In the genomic region with DNA sequence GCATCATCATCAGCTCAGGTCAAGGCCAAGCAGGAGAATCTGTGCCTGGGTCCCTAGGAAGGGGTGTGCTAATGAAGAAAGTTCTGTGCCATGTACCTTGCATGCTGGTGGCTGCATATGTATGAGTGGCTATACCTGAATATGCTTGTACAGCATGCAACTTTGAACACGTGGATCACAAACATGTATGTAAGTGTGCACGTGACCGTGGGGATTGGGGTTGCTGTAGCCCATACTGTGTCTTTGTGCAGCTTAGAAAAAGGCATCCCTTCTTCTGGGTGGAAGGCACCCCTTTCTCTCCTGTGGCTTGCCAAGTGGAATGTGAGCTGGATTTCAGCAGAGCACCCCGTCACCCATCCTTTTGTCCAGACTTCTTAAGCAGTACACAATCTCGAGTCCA, we compare ENCODE assay signal across 8 cellular contexts. TPM values are rescaled to one million over a fixed set of nuclear protein-coding genes. Genes with fewer than 3 reads are reported as not detected.
"Had no signal": no experiment of that assay in that cellular context is flagged by ENCODE, and none has a peak within 500 bp of the region (broad histone marks: within the 10 kb centered on the region; RNA-seq: fewer than 3 reads in every experiment).

No MANE protein-coding gene starts in this region.

- ATAC-seq: GM23338 had no signal

- H3K4me2 ChIP-seq: GM23338, KMS-11 had no signal

- H3K27ac ChIP-seq: HL-60, KMS-11 had no signal

- DNase-seq: H9, HCEC 1CT, KBM-7 had no signal

- H2AFZ ChIP-seq: GM23338 had no signal

- H3K4me3 ChIP-seq: GM23338 had no signal

- H3K9me3 Mint-ChIP-seq: GM23338 had no signal

- H3K36me3 Mint-ChIP-seq: IgD-negative memory B cell had no signal

- H3K4me1 Mint-ChIP-seq: IgD-negative memory B cell had no signal

- H3K27ac Mint-ChIP-seq: GM23338, H9, IgD-negative memory B cell had no signal

- H3K4me3 Mint-ChIP-seq: GM23338, H9, IgD-negative memory B cell had no signal

- H3K9ac ChIP-seq: KMS-11 had no signal

RNA-seq across cellular contexts. Expression of a gene that starts 13.8 kb away (rescaled TPM):
- total RNA-seq: GM23338, H1, H9 had no signal
- polyA plus RNA-seq: GM23338, H1, IgD-negative memory B cell had no signal
